Comparison of ENCODE assay signal across 1 cellular context in the genomic region with DNA sequence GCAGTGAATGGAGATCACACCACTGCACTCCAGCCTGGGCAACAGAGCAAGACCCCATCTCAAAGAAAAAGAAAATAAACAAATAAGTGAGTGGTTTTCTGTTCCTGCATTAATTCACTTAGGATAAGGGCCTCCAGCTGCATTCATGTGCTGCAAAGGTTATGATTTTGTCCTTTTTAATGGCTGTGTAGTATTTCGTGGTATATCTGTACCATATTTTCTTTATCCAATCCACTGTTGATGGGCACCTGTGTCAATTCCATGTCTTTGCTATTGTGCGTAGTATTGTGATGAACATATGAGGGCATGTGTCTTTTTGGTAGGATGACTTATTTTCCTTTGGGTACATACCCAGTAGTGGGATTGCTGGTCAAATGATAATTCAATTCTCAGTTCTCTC.
A peak's percentile ranks its signal among the peaks of the same experiment; 100 is the strongest.
TF ChIP-seq lines count a peak whose summit lies in the region.

No MANE protein-coding gene starts in this region.

TF ChIP-seq in K562, 482 proteins besides CTCF, POLR2A, EP300 and RAD21 (continued from another document):
- TF ChIP-seq HCFC1 (IDR thresholded peaks at IDR 0.05; ENCODE audit: low read depth, low read length) (no peak), ZNF121 (CRISPR knock-in tag; conservative IDR thresholded peaks at IDR 0.05) (peak; percentile 70), RBBP5 (IDR thresholded peaks at IDR 0.05; ENCODE audit: borderline replicate concordance, insufficient read depth, low read length, poor library complexity, severe bottlenecking) (no peak), ZNF583 (CRISPR knock-in tag; IDR thresholded peaks at IDR 0.05) (no peak)
